ENCODE assay signal across 17 cellular contexts in genomic region chr2:69384618-69385081, GRCh38. TPM values are rescaled to one million over a fixed set of nuclear protein-coding genes. Genes with fewer than 3 reads are reported as not detected.
A peak's percentile ranks its signal among the peaks of the same experiment; 100 is the strongest.
DNase-seq lines count a peak whose midpoint lies in the region; ATAC-seq and TF ChIP-seq lines count a peak whose summit lies in the region.
"Had no signal": no experiment of that assay in that cellular context is flagged by ENCODE, and none has a peak within 500 bp of the region (broad histone marks: within the 10 kb centered on the region; RNA-seq: fewer than 3 reads in every experiment).

No MANE protein-coding gene starts in this region.

- peaks cover 57% of the 10 kb centered on the region for H4K20me1 ChIP-seq in hepatocyte (ENCODE audit: insufficient read depth, poor library complexity, severe bottlenecking)

- no peak for ATAC-seq in activated T-cell treated with anti-CD3 and anti-CD28 coated beads, Interleukin-2, amount 50 U/mL, for 72 hours (replicated peaks in 1 of 2)
- ATAC-seq in GM19463 (IDR thresholded peaks at IDR 0.05; ENCODE audit: unreplicated experiment) = no peak
- ATAC-seq: gastroesophageal sphincter had no signal

- 90% methylated on average over 4 of the region's 5 CpGs for WGBS in hepatocyte (ENCODE audit: low lambda C conversion rate, missing lambda C conversion rate)

- H3K27ac ChIP-seq in hepatocyte = peak overlapping the region; percentile 28
- peak overlapping the region; percentile 93 for H3K27ac ChIP-seq in vagina
- H3K27ac ChIP-seq: gastroesophageal sphincter had no signal

- no peaks in the 10 kb centered on the region for H3K27me3 Mint-ChIP-seq in activated T-cell treated with anti-CD3 and anti-CD28 coated beads, Interleukin-2, amount 50 U/mL, for 72 hours (ENCODE audit: low read depth)
- H3K27me3 Mint-ChIP-seq in activated T-cell treated with anti-CD3 and anti-CD28 coated beads, Interleukin-2, amount 50 U/mL, for 24 hours = no peaks in the 10 kb centered on the region

- H3K4me1 ChIP-seq in hepatocyte (ENCODE audit: insufficient read depth) = peaks cover 22% of the 10 kb centered on the region
- H3K4me1 ChIP-seq in vagina = peaks cover 64% of the 10 kb centered on the region

- TF ChIP-seq POLR2A in vagina (IDR thresholded peaks at IDR 0.05) = no peak

- H3K4me3 ChIP-seq in hepatocyte = no peak overlapping the region
- no peak overlapping the region for H3K4me3 ChIP-seq in vagina

- no peaks in the 10 kb centered on the region for H3K27me3 ChIP-seq in hepatocyte
- no peaks in the 10 kb centered on the region for H3K27me3 ChIP-seq in vagina
- H3K27me3 ChIP-seq: gastroesophageal sphincter had no signal

- peaks cover 0 to 4% of the 10 kb centered on the region in 2 donors for H3K36me3 Mint-ChIP-seq in activated T-cell treated with anti-CD3 and anti-CD28 coated beads, Interleukin-2, amount 50 U/mL, for 72 hours (ENCODE audit: insufficient read depth in 2 of 2)
- H3K36me3 Mint-ChIP-seq in activated T-cell treated with anti-CD3 and anti-CD28 coated beads, Interleukin-2, amount 50 U/mL, for 24 hours (ENCODE audit: low read depth) = peaks cover 12% of the 10 kb centered on the region

- H3K4me2 ChIP-seq in hepatocyte = peak overlapping the region; percentile 88

- H3K9me3 ChIP-seq in hepatocyte (ENCODE audit: low read depth) (no peaks in the 10 kb centered on the region), vagina (no peaks in the 10 kb centered on the region)
- H3K9me3 ChIP-seq: gastroesophageal sphincter had no signal

- TF ChIP-seq CTCF in hepatocyte (IDR thresholded peaks at IDR 0.05; ENCODE audit: poor library complexity) = no peak
- no peak for TF ChIP-seq CTCF in vagina (IDR thresholded peaks at IDR 0.05)

- intact Hi-C loops in vagina (cut with DNase I) = no loop called here

- peak overlapping the region; percentile 50 for H3K27ac Mint-ChIP-seq in activated T-cell treated with anti-CD3 and anti-CD28 coated beads, Interleukin-2, amount 50 U/mL, for 72 hours
- H3K27ac Mint-ChIP-seq in activated T-cell treated with anti-CD3 and anti-CD28 coated beads, Interleukin-2, amount 50 U/mL, for 24 hours = no peak overlapping the region

- H3K36me3 ChIP-seq in hepatocyte (replicated peaks; ENCODE audit: insufficient read depth, low read depth) = no peaks in the 10 kb centered on the region
- H3K36me3 ChIP-seq in vagina = no peaks in the 10 kb centered on the region
- H3K36me3 ChIP-seq: gastroesophageal sphincter had no signal

- peaks cover 69% of the 10 kb centered on the region for H3K4me1 Mint-ChIP-seq in activated T-cell treated with anti-CD3 and anti-CD28 coated beads, Interleukin-2, amount 50 U/mL, for 72 hours (ENCODE audit: low read depth)
- peaks cover 62% of the 10 kb centered on the region for H3K4me1 Mint-ChIP-seq in activated T-cell treated with anti-CD3 and anti-CD28 coated beads, Interleukin-2, amount 50 U/mL, for 24 hours (ENCODE audit: low read depth)

- no peak for DNase-seq in activated T-cell treated with anti-CD3 and anti-CD28 coated beads, Interleukin-2, amount 50 U/mL, for 72 hours
- DNase-seq in activated T-cell treated with anti-CD3 and anti-CD28 coated beads, Interleukin-2, amount 50 U/mL, for 24 hours = no peak
- DNase-seq in amniotic epithelial cell (ENCODE audit: low read depth) = peak; percentile 70
- DNase-seq in hepatocyte (ENCODE audit: low spot score) = no peak
- DNase-seq in vagina (ENCODE audit: extremely low spot score in 2 of 2) = no peak
- DNase-seq in NOMO-1 (lab: John Stamatoyannopoulos, UW; ENCODE audit: unreplicated experiment in 2 of 2) = no peak
- DNase-seq in activated CD8-positive, alpha-beta memory T cell treated with anti-CD3 and anti-CD28 coated beads, Interleukin-2, amount 50 U/mL, for 48 hours = no peak
- DNase-seq: activated CD4-positive, alpha-beta T cell treated with anti-CD3 and anti-CD28 coated beads for 1 hour; dermis blood vessel endothelial cell; DMS 273 treated with DMSO at 0.1 percent for 48 hours; NCI-H1092 treated with DMSO at 0.1 percent for 48 hours; NCI-H2227 treated with DMSO at 0.1 percent for 48 hours; stimulated activated CD4-positive, alpha-beta T cell treated with anti-CD3 and anti-CD28 coated beads, Interleukin-4, amount 100 ng/mL, for 4 hours; stimulated activated naive CD4-positive, alpha-beta T cell treated with Interleukin-2 at 50 U/mL for 16 hours; SW 1271 had no signal

- H3K9me2 ChIP-seq in hepatocyte (replicated peaks; ENCODE audit: insufficient read depth) = no peaks in the 10 kb centered on the region

- H3K79me2 ChIP-seq in hepatocyte = peaks cover 73% of the 10 kb centered on the region

- no peak overlapping the region for H2AFZ ChIP-seq in hepatocyte

- H3K4me3 Mint-ChIP-seq in activated T-cell treated with anti-CD3 and anti-CD28 coated beads, Interleukin-2, amount 50 U/mL, for 72 hours = peak overlapping the region; percentile 26 to 40
- H3K4me3 Mint-ChIP-seq in activated T-cell treated with anti-CD3 and anti-CD28 coated beads, Interleukin-2, amount 50 U/mL, for 24 hours = no peak overlapping the region

- no peaks in the 10 kb centered on the region for H3K9me3 Mint-ChIP-seq in activated T-cell treated with anti-CD3 and anti-CD28 coated beads, Interleukin-2, amount 50 U/mL, for 72 hours
- no peaks in the 10 kb centered on the region for H3K9me3 Mint-ChIP-seq in activated T-cell treated with anti-CD3 and anti-CD28 coated beads, Interleukin-2, amount 50 U/mL, for 24 hours

RNA-seq across cellular contexts. Expression of gene GFPT1, which starts 2.4 kb away (rescaled TPM):
- 10 to 100 TPM; 46.3 to 55.1 TPM for total RNA-seq in activated T-cell treated with anti-CD3 and anti-CD28 coated beads, Interleukin-2, amount 50 U/mL, for 72 hours
- total RNA-seq in hepatocyte = 75.4 and 80.0 TPM in 2 replicates
- 58.2 and 62.7 TPM in 2 replicates for polyA plus RNA-seq in hepatocyte
- total RNA-seq in vagina = 17.9 TPM

RNA-seq across cellular contexts. Expression of gene NFU1, which starts 52.6 kb away (rescaled TPM):
- 10 to 100 TPM; 40.0 to 61.2 TPM for total RNA-seq in activated T-cell treated with anti-CD3 and anti-CD28 coated beads, Interleukin-2, amount 50 U/mL, for 72 hours
- total RNA-seq in hepatocyte = 38.2 and 50.6 TPM in 2 replicates
- 78.2 and 79.1 TPM in 2 replicates for polyA plus RNA-seq in hepatocyte
- 64.8 TPM for total RNA-seq in vagina
